ENCODE assay signal across 18 cellular contexts in the genomic region with DNA sequence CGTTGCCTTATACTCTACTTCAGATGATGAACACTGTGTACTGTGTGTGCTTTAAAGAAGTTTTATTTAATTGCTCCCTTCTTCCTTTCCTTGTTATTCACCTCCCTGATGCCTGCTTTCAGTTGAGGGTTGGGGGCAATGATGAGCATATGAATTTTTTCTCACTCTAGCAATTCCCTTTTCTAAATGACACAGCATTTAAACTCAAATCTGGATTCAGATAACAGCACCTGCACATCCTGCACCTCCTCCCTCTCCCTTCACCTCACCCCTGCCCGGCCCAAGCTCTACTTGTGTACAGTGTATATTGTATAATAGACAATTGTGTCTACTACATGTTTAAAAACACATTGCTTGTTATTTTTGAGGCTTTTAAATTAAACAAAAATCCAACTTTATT. TPM values are rescaled to one million over a fixed set of nuclear protein-coding genes. Genes with fewer than 3 reads are reported as not detected.
DNase-seq lines count a peak whose midpoint lies in the region; ATAC-seq and TF ChIP-seq lines count a peak whose summit lies in the region.
"Had no signal": no experiment of that assay in that cellular context is flagged by ENCODE, and none has a peak within 500 bp of the region (broad histone marks: within the 10 kb centered on the region; RNA-seq: fewer than 3 reads in every experiment).

No MANE protein-coding gene starts in this region.

- DNase-seq in activated naive CD4-positive, alpha-beta T cell (lab: John Stamatoyannopoulos, UW), result no peak
- peak; percentile 75 for DNase-seq in OCI-M1 (lab: John Stamatoyannopoulos, UW)
- DNase-seq in breast epithelium (ENCODE audit: low spot score in 2 of 2), result no peak
- DNase-seq in activated CD8-positive, alpha-beta memory T cell treated with anti-CD3 and anti-CD28 coated beads, Interleukin-2, amount 10 ng/mL, durations not matched to agents 7 days and 5 days, result no peak
- no peak for DNase-seq in activated CD8-positive, alpha-beta T cell treated with anti-CD3 and anti-CD28 coated beads for 36 hours
- DNase-seq in HuH-7 (ENCODE audit: low spot score), result no peak
- DNase-seq: AML-193, DMS153, EL, MG63, NCI-H1092, NCI-H146, NCI-H2081, NCI-H510A treated with DMSO at 0.1 percent for 48 hours, SHP77 had no signal

- H3K4me1 Mint-ChIP-seq in activated naive CD4-positive, alpha-beta T cell treated with anti-CD3 and anti-CD28 coated beads, Interleukin-2, amount 50 U/mL, for 24 hours, result no peaks in the 10 kb centered on the region
- H3K4me1 Mint-ChIP-seq in activated CD8-positive, alpha-beta memory T cell treated with anti-CD3 and anti-CD28 coated beads, Interleukin-2, amount 10 ng/mL, durations not matched to agents 7 days and 5 days, result peaks cover 18% of the 10 kb centered on the region
- no peaks in the 10 kb centered on the region for H3K4me1 Mint-ChIP-seq in activated CD8-positive, alpha-beta T cell treated with anti-CD3 and anti-CD28 coated beads for 36 hours (ENCODE audit: low read depth)

- H3K4me1 ChIP-seq in breast epithelium, result peaks cover 10 to 14% of the 10 kb centered on the region in 2 donors

- POLR2A ChIA-PET in activated CD8-positive, alpha-beta T cell treated with anti-CD3 and anti-CD28 coated beads for 36 hours (lab: Charles Lee), result no interaction called here

- H3K27ac Mint-ChIP-seq in activated naive CD4-positive, alpha-beta T cell treated with anti-CD3 and anti-CD28 coated beads, Interleukin-2, amount 50 U/mL, for 24 hours, result peak overlapping the region; percentile 60
- H3K27ac Mint-ChIP-seq in activated CD8-positive, alpha-beta memory T cell treated with anti-CD3 and anti-CD28 coated beads, Interleukin-2, amount 10 ng/mL, durations not matched to agents 7 days and 5 days, result no peak overlapping the region
- no peak overlapping the region for H3K27ac Mint-ChIP-seq in activated CD8-positive, alpha-beta T cell treated with anti-CD3 and anti-CD28 coated beads for 36 hours
- H3K27ac Mint-ChIP-seq: CD14-positive monocyte had no signal

- intact Hi-C loops in breast epithelium (cut with DNase I; ENCODE audit: low total_unique reads), result no loop called here
- intact Hi-C loops in activated CD8-positive, alpha-beta T cell treated with anti-CD3 and anti-CD28 coated beads for 36 hours (cut with micrococcal nuclease), result no loop called here

- H3K4me3 ChIP-seq in breast epithelium, result no peak overlapping the region
- H3K4me3 ChIP-seq: MG63 had no signal

- peak overlapping the region; percentile 76 to 87 for H3K27ac ChIP-seq in breast epithelium
- H3K27ac ChIP-seq: KMS-11 had no signal

- peaks cover 6% of the 10 kb centered on the region for H3K36me3 ChIP-seq in breast epithelium

- TF ChIP-seq CTCF in breast epithelium (IDR thresholded peaks at IDR 0.05), result no peak
- no peak for TF ChIP-seq CTCF in activated CD8-positive, alpha-beta T cell treated with anti-CD3 and anti-CD28 coated beads for 36 hours (IDR thresholded peaks at IDR 0.05)

- CTCF ChIA-PET in activated CD8-positive, alpha-beta memory T cell treated with anti-CD3 and anti-CD28 coated beads, Interleukin-2, amount 10 ng/mL, durations not matched to agents 7 days and 5 days (lab: Charles Lee), result interaction anchor here (0.7 kb wide), 1 partner anchor 1837 kb away, joined by 3 read pairs; no protein-coding TSS in a partner anchor
- CTCF ChIA-PET in activated CD8-positive, alpha-beta T cell treated with anti-CD3 and anti-CD28 coated beads for 36 hours (lab: Charles Lee), result interaction anchor here (1.6 kb wide), 1 partner anchor 15 kb away, joined by 4 read pairs; no protein-coding TSS in a partner anchor

- no peaks in the 10 kb centered on the region for H3K9me3 ChIP-seq in breast epithelium
- H3K9me3 ChIP-seq: MG63 had no signal

- peaks cover 10% of the 10 kb centered on the region for H3K36me3 Mint-ChIP-seq in activated naive CD4-positive, alpha-beta T cell treated with anti-CD3 and anti-CD28 coated beads, Interleukin-2, amount 50 U/mL, for 24 hours
- H3K36me3 Mint-ChIP-seq in activated CD8-positive, alpha-beta memory T cell treated with anti-CD3 and anti-CD28 coated beads, Interleukin-2, amount 10 ng/mL, durations not matched to agents 7 days and 5 days, result peaks cover 15% of the 10 kb centered on the region
- H3K36me3 Mint-ChIP-seq in activated CD8-positive, alpha-beta T cell treated with anti-CD3 and anti-CD28 coated beads for 36 hours (ENCODE audit: low read depth), result peaks cover 13% of the 10 kb centered on the region

- H3K27me3 ChIP-seq in breast epithelium, result no peaks in the 10 kb centered on the region
- H3K27me3 ChIP-seq: MG63 had no signal

- H3K9me3 Mint-ChIP-seq in activated naive CD4-positive, alpha-beta T cell treated with anti-CD3 and anti-CD28 coated beads, Interleukin-2, amount 50 U/mL, for 24 hours, result no peaks in the 10 kb centered on the region
- H3K9me3 Mint-ChIP-seq in activated CD8-positive, alpha-beta memory T cell treated with anti-CD3 and anti-CD28 coated beads, Interleukin-2, amount 10 ng/mL, durations not matched to agents 7 days and 5 days (ENCODE audit: low read depth), result no peaks in the 10 kb centered on the region
- no peaks in the 10 kb centered on the region for H3K9me3 Mint-ChIP-seq in activated CD8-positive, alpha-beta T cell treated with anti-CD3 and anti-CD28 coated beads for 36 hours

- ATAC-seq in activated CD8-positive, alpha-beta memory T cell treated with anti-CD3 and anti-CD28 coated beads, Interleukin-2, amount 10 ng/mL, durations not matched to agents 7 days and 5 days, result no peak
- ATAC-seq in activated CD8-positive, alpha-beta T cell treated with anti-CD3 and anti-CD28 coated beads for 36 hours, result no peak

- no peak for TF ChIP-seq POLR2A in breast epithelium (IDR thresholded peaks at IDR 0.05)

- H3K27me3 Mint-ChIP-seq in activated naive CD4-positive, alpha-beta T cell treated with anti-CD3 and anti-CD28 coated beads, Interleukin-2, amount 50 U/mL, for 24 hours, result no peaks in the 10 kb centered on the region
- H3K27me3 Mint-ChIP-seq in activated CD8-positive, alpha-beta memory T cell treated with anti-CD3 and anti-CD28 coated beads, Interleukin-2, amount 10 ng/mL, durations not matched to agents 7 days and 5 days, result no peaks in the 10 kb centered on the region
- H3K27me3 Mint-ChIP-seq in activated CD8-positive, alpha-beta T cell treated with anti-CD3 and anti-CD28 coated beads for 36 hours, result no peaks in the 10 kb centered on the region

- H3K4me3 Mint-ChIP-seq in activated naive CD4-positive, alpha-beta T cell treated with anti-CD3 and anti-CD28 coated beads, Interleukin-2, amount 50 U/mL, for 24 hours, result no peak overlapping the region
- H3K4me3 Mint-ChIP-seq in activated CD8-positive, alpha-beta memory T cell treated with anti-CD3 and anti-CD28 coated beads, Interleukin-2, amount 10 ng/mL, durations not matched to agents 7 days and 5 days, result no peak overlapping the region
- no peak overlapping the region for H3K4me3 Mint-ChIP-seq in activated CD8-positive, alpha-beta T cell treated with anti-CD3 and anti-CD28 coated beads for 36 hours
- H3K4me3 Mint-ChIP-seq: CD14-positive monocyte had no signal

RNA-seq across cellular contexts. Expression of a gene that starts 13.0 kb away (rescaled TPM):
- 10 to 100 TPM; 28.3 to 61.2 (median 34.7) TPM for total RNA-seq in breast epithelium
- total RNA-seq in activated CD8-positive, alpha-beta memory T cell treated with anti-CD3 and anti-CD28 coated beads, Interleukin-2, amount 10 ng/mL, durations not matched to agents 7 days and 5 days, result 10 to 100 TPM; 28.0 to 30.4 TPM
- total RNA-seq in activated CD8-positive, alpha-beta T cell treated with anti-CD3 and anti-CD28 coated beads for 36 hours, result 10 to 100 TPM; 41.0 to 42.7 TPM

RNA-seq across cellular contexts. Expression of a gene that starts 29.3 kb away (rescaled TPM):
- total RNA-seq in breast epithelium, result 100 to 1,000 TPM in 1 of 3 donors, 10 to 100 TPM in 1, not detected in 1; 38.7 to 105 TPM
- not detected for total RNA-seq in activated CD8-positive, alpha-beta memory T cell treated with anti-CD3 and anti-CD28 coated beads, Interleukin-2, amount 10 ng/mL, durations not matched to agents 7 days and 5 days
- not detected for total RNA-seq in activated CD8-positive, alpha-beta T cell treated with anti-CD3 and anti-CD28 coated beads for 36 hours

RNA-seq across cellular contexts. Expression of a gene that starts 32.4 kb away (rescaled TPM):
- total RNA-seq in breast epithelium, result 1 to 10 TPM; 4.6 to 9.8 (median 5.6) TPM
- total RNA-seq in activated CD8-positive, alpha-beta memory T cell treated with anti-CD3 and anti-CD28 coated beads, Interleukin-2, amount 10 ng/mL, durations not matched to agents 7 days and 5 days, result 10 to 100 TPM; 21.7 to 22.9 TPM
- 10 to 100 TPM; 11.5 to 13.2 TPM for total RNA-seq in activated CD8-positive, alpha-beta T cell treated with anti-CD3 and anti-CD28 coated beads for 36 hours

RNA-seq across cellular contexts. Expression of a gene that starts 42.5 kb away (rescaled TPM):
- 100 to 1,000 TPM; 121 to 198 (median 183) TPM for total RNA-seq in breast epithelium
- 100 to 1,000 TPM; 215 to 262 TPM for total RNA-seq in activated CD8-positive, alpha-beta memory T cell treated with anti-CD3 and anti-CD28 coated beads, Interleukin-2, amount 10 ng/mL, durations not matched to agents 7 days and 5 days
- 100 to 1,000 TPM; 161 to 171 TPM for total RNA-seq in activated CD8-positive, alpha-beta T cell treated with anti-CD3 and anti-CD28 coated beads for 36 hours
